In the genomic region with DNA sequence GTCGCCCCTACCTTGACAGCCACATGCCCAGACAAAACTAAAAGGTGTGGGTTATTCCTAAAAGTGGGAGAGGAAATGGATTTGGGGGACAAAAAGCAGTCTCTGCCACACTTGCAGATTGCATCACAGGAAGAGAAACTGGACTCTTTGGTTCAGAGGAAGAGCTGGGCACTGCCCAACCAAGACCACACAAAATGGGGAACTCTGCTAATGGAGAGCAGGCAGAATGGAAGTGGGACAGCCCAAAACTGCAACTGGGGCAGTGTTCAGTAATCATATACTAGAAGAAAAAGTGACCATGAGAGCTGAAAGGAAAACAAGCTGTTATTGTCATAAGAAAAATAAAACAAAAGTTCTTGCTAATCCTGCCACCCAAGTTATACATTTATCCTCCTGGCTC, we compare ENCODE assay signal across 31 cellular contexts.
"Had no signal": no experiment of that assay in that cellular context is flagged by ENCODE, and none has a peak within 500 bp of the region (broad histone marks: within the 10 kb centered on the region; RNA-seq: fewer than 3 reads in every experiment).

No MANE protein-coding gene starts in this region.

- H3K4me3 ChIP-seq: MG63, Peyer's patch had no signal

- H3K9me3 ChIP-seq: MG63, Peyer's patch had no signal

- DNase-seq: activated CD4-positive, alpha-beta memory T cell treated with anti-CD3 and anti-CD28 coated beads for 36 hours; activated CD4-positive, alpha-beta T cell treated with anti-CD3 and anti-CD28 coated beads for 4 hours; activated CD4-positive, alpha-beta T cell treated with anti-CD3 and anti-CD28 coated beads, Interleukin-2, amount 50 U/mL, for 1 hour; activated CD8-positive, alpha-beta memory T cell treated with anti-CD3 and anti-CD28 coated beads, Interleukin-2, amount 50 U/mL, for 48 hours; activated effector memory CD4-positive, alpha-beta T cell treated with Interleukin-2 at 50 U/mL for 16 hours; activated naive CD4-positive, alpha-beta T cell treated with anti-CD3 and anti-CD28 coated beads, Interleukin-2, amount 10 ng/mL, durations not matched to agents 7 days and 5 days; activated naive CD8-positive, alpha-beta T cell treated with anti-CD3 and anti-CD28 coated beads, Interleukin-2, amount 50 U/mL, for 24 hours; activated T-cell treated with anti-CD3 and anti-CD28 coated beads, Interleukin-2, amount 50 U/mL, for 48 hours; anterior cingulate cortex; Karpas-422; KBM-7; MG63; NCI-H1092; NCI-H1436 treated with DMSO at 0.1 percent for 48 hours; NCI-H1694 treated with DMSO at 0.1 percent for 48 hours; NCI-H2029; NCI-H345; NCI-H526; NCI-H748 treated with DMSO at 0.1 percent for 48 hours; NK-92 treated with Interleukin-12 subunit alpha and Interleukin-12 subunit beta, amount 100 ng/mL, for 24 hours; PC-3; Peyer's patch; RPMI8226; SW 1271; T-helper 1 cell; T1000 had no signal

- ATAC-seq: activated CD4-positive, CD25-positive, alpha-beta regulatory T cell treated with anti-CD3 and anti-CD28 coated beads, Interleukin-2, amount 50 U/mL, for 24 hours; activated naive CD8-positive, alpha-beta T cell treated with anti-CD3 and anti-CD28 coated beads, Interleukin-2, amount 50 U/mL, for 24 hours; PC-3; WTC11 had no signal

- H3K4me3 Mint-ChIP-seq: activated CD4-positive, alpha-beta memory T cell treated with anti-CD3 and anti-CD28 coated beads for 36 hours; activated naive CD4-positive, alpha-beta T cell treated with anti-CD3 and anti-CD28 coated beads, Interleukin-2, amount 10 ng/mL, durations not matched to agents 7 days and 5 days; activated naive CD8-positive, alpha-beta T cell; activated naive CD8-positive, alpha-beta T cell treated with anti-CD3 and anti-CD28 coated beads, Interleukin-2, amount 50 U/mL, for 24 hours; brain; central memory CD8-positive, alpha-beta T cell; WTC11 had no signal

- H3K9me3 Mint-ChIP-seq: activated CD4-positive, alpha-beta memory T cell treated with anti-CD3 and anti-CD28 coated beads for 36 hours; activated naive CD4-positive, alpha-beta T cell treated with anti-CD3 and anti-CD28 coated beads, Interleukin-2, amount 10 ng/mL, durations not matched to agents 7 days and 5 days; activated naive CD8-positive, alpha-beta T cell treated with anti-CD3 and anti-CD28 coated beads, Interleukin-2, amount 50 U/mL, for 24 hours; brain; central memory CD8-positive, alpha-beta T cell had no signal

- H3K4me1 ChIP-seq: Peyer's patch had no signal

- H3K36me3 ChIP-seq: MG63, Peyer's patch had no signal

- H3K4me1 Mint-ChIP-seq: activated naive CD4-positive, alpha-beta T cell treated with anti-CD3 and anti-CD28 coated beads, Interleukin-2, amount 10 ng/mL, durations not matched to agents 7 days and 5 days; activated naive CD8-positive, alpha-beta T cell treated with anti-CD3 and anti-CD28 coated beads, Interleukin-2, amount 50 U/mL, for 24 hours; brain; central memory CD8-positive, alpha-beta T cell had no signal

- H3K27me3 ChIP-seq: MG63, Peyer's patch had no signal

- H3K27ac ChIP-seq: Peyer's patch had no signal

- H3K27ac Mint-ChIP-seq: activated CD4-positive, alpha-beta memory T cell treated with anti-CD3 and anti-CD28 coated beads for 36 hours; activated naive CD4-positive, alpha-beta T cell treated with anti-CD3 and anti-CD28 coated beads, Interleukin-2, amount 10 ng/mL, durations not matched to agents 7 days and 5 days; activated naive CD8-positive, alpha-beta T cell; activated naive CD8-positive, alpha-beta T cell treated with anti-CD3 and anti-CD28 coated beads, Interleukin-2, amount 50 U/mL, for 24 hours; brain; WTC11 had no signal

- H3K36me3 Mint-ChIP-seq: activated CD4-positive, alpha-beta memory T cell treated with anti-CD3 and anti-CD28 coated beads for 36 hours; activated naive CD4-positive, alpha-beta T cell treated with anti-CD3 and anti-CD28 coated beads, Interleukin-2, amount 10 ng/mL, durations not matched to agents 7 days and 5 days; activated naive CD8-positive, alpha-beta T cell; brain; WTC11 had no signal
